Comparison of ENCODE assay signal across 28 cellular contexts in the genomic region with DNA sequence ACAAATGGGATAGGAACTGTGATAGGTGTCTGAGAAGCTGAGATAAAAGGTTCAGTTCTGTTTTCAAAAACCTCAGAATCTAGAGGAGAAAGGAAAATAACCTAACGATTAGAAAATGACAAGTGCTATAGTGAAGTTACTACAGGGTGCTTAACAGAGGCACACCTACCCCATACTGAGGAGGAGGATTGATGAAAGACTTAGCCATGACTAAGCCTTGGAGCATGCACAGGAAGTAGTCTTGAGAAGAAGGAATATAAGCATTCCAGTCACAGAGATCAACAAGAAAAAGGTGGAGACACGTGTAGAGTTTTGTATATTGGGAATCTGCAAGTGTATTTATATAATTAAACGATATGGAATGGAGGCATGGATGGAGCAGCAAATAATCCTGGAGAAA.
DNase-seq lines count a peak whose midpoint lies in the region; ATAC-seq and TF ChIP-seq lines count a peak whose summit lies in the region.
"Had no signal": no experiment of that assay in that cellular context is flagged by ENCODE, and none has a peak within 500 bp of the region (broad histone marks: within the 10 kb centered on the region; RNA-seq: fewer than 3 reads in every experiment).

No MANE protein-coding gene starts in this region.

- H3K9me3 ChIP-seq in transverse colon, result no peaks in the 10 kb centered on the region
- H3K9me3 ChIP-seq: right lobe of liver, testis had no signal

- intact Hi-C loops in transverse colon (cut with DNase I; ENCODE audit: low total_unique reads), result no loop called here

- H3K9me3 Mint-ChIP-seq in activated T-cell treated with anti-CD3 and anti-CD28 coated beads, Interleukin-2, amount 50 U/mL, for 4 hours, result no peaks in the 10 kb centered on the region
- H3K9me3 Mint-ChIP-seq: activated CD8-positive, alpha-beta T cell treated with anti-CD3 and anti-CD28 coated beads for 36 hours; neural crest cell had no signal

- DNase-seq in AG10803 (ENCODE audit: low read depth) (peak; percentile 11), HT1080 (ENCODE audit: low read depth) (peak; percentile 78), brain microvascular endothelial cell (peak; percentile 33), kidney glomerular epithelial cell (lab: John Stamatoyannopoulos, UW) (peak; percentile 4), HK-2 (ENCODE audit: unreplicated experiment) (no peak), transverse colon (no peak)
- DNase-seq in stimulated activated CD4-positive, alpha-beta T cell treated with anti-CD3 and anti-CD28 coated beads, Interleukin-4, amount 100 ng/mL, for 1 hour, result no peak
- DNase-seq in activated T-cell treated with anti-CD3 and anti-CD28 coated beads, Interleukin-2, amount 50 U/mL, for 4 hours, result no peak
- DNase-seq: activated CD4-positive, alpha-beta T cell treated with anti-CD3 and anti-CD28 coated beads for 1 hour; activated CD8-positive, alpha-beta T cell treated with anti-CD3 and anti-CD28 coated beads for 36 hours; activated effector memory CD4-positive, alpha-beta T cell treated with anti-CD3 and anti-CD28 coated beads, Interleukin-2, amount 50 U/mL, for 16 hours; CD8-positive, alpha-beta memory T cell; DMS 273 treated with DMSO at 0.1 percent for 48 hours; effector CD4-positive, alpha-beta T cell; KBM-7; left colon; NCI-H1436; NCI-H446 treated with DMSO at 0.1 percent for 48 hours; right lobe of liver; stimulated activated CD4-positive, alpha-beta T cell treated with anti-CD3 and anti-CD28 coated beads, Interleukin-12 subunit alpha, Interleukin-12 subunit beta, amount 100 ng/mL, for 4 hours; stimulated activated CD4-positive, alpha-beta T cell treated with anti-CD3 and anti-CD28 coated beads, Interleukin-4, amount 100 ng/mL, for 4 hours; stimulated activated naive CD4-positive, alpha-beta T cell treated with Interleukin-2 at 50 U/mL for 16 hours; T-helper 2 cell; testis had no signal

- in situ Hi-C loops in brain microvascular endothelial cell (cut with HindIII; ENCODE audit: low pct_ligation_motif_present, low sequenced_read_pairs) (no loop called here), transverse colon (cut with MboI; ENCODE audit: low pct_ligation_motif_present in 1 of 4, low pct_unique_long_range_greater_than_20kb in 1 of 4, low sequenced_read_pairs in 3 of 4) (no loop called here)

- TF ChIP-seq EP300 in transverse colon (IDR thresholded peaks at IDR 0.05; ENCODE audit: low read depth), result no peak

- ATAC-seq in activated T-cell treated with anti-CD3 and anti-CD28 coated beads, Interleukin-2, amount 50 U/mL, for 4 hours, result no peak
- ATAC-seq: activated CD8-positive, alpha-beta T cell treated with anti-CD3 and anti-CD28 coated beads for 36 hours; left colon; right lobe of liver had no signal

- no peak for TF ChIP-seq POLR2A in transverse colon (IDR thresholded peaks at IDR 0.05)

- peaks cover 3% of the 10 kb centered on the region for H3K27me3 Mint-ChIP-seq in activated T-cell treated with anti-CD3 and anti-CD28 coated beads, Interleukin-2, amount 50 U/mL, for 4 hours (ENCODE audit: low read depth)
- H3K27me3 Mint-ChIP-seq: activated CD8-positive, alpha-beta T cell treated with anti-CD3 and anti-CD28 coated beads for 36 hours; brain; CD8-positive, alpha-beta memory T cell had no signal

- H3K4me1 Mint-ChIP-seq in activated T-cell treated with anti-CD3 and anti-CD28 coated beads, Interleukin-2, amount 50 U/mL, for 4 hours (ENCODE audit: low read depth), result no peaks in the 10 kb centered on the region
- H3K4me1 Mint-ChIP-seq: CD8-positive, alpha-beta memory T cell had no signal

- H3K27ac ChIP-seq in brain microvascular endothelial cell (no peak overlapping the region), transverse colon (no peak overlapping the region)
- H3K27ac ChIP-seq: epithelial cell of prostate, parathyroid adenoma, right lobe of liver, testis had no signal

- TF ChIP-seq CTCF in AG10803 (conservative IDR thresholded peaks at IDR 0.05; ENCODE audit: low read length) (no peak), brain microvascular endothelial cell (IDR thresholded peaks at IDR 0.05; ENCODE audit: low read depth, low read length, missing control alignments) (no peak), transverse colon (IDR thresholded peaks at IDR 0.05) (no peak)

- 62 to 66% methylated on average over 3 of the region's 3 CpGs for WGBS in transverse colon (ENCODE audit: low coverage in 1 of 2), 2 donors

- no peaks in the 10 kb centered on the region for H3K4me1 ChIP-seq in transverse colon
- H3K4me1 ChIP-seq: parathyroid adenoma, right lobe of liver, testis had no signal

- H3K27me3 ChIP-seq in brain microvascular endothelial cell (replicated peaks), result no peaks in the 10 kb centered on the region
- no peaks in the 10 kb centered on the region for H3K27me3 ChIP-seq in transverse colon
- H3K27me3 ChIP-seq: right lobe of liver, testis had no signal

- no peaks in the 10 kb centered on the region for H3K36me3 Mint-ChIP-seq in activated T-cell treated with anti-CD3 and anti-CD28 coated beads, Interleukin-2, amount 50 U/mL, for 4 hours (ENCODE audit: insufficient read depth)
- H3K36me3 Mint-ChIP-seq: brain; CD8-positive, alpha-beta memory T cell had no signal

- H3K4me3 ChIP-seq in AG10803 (ENCODE audit: low read length) (no peak overlapping the region), brain microvascular endothelial cell (ENCODE audit: low read depth, low read length) (no peak overlapping the region), transverse colon (no peak overlapping the region)
- H3K4me3 ChIP-seq: right lobe of liver, testis had no signal

- no peak overlapping the region for H3K4me3 Mint-ChIP-seq in activated T-cell treated with anti-CD3 and anti-CD28 coated beads, Interleukin-2, amount 50 U/mL, for 4 hours
- H3K4me3 Mint-ChIP-seq: activated CD8-positive, alpha-beta T cell treated with anti-CD3 and anti-CD28 coated beads for 36 hours; brain; CD8-positive, alpha-beta memory T cell; neural crest cell had no signal

- no peaks in the 10 kb centered on the region for H3K36me3 ChIP-seq in brain microvascular endothelial cell (replicated peaks)
- no peaks in the 10 kb centered on the region for H3K36me3 ChIP-seq in transverse colon
- H3K36me3 ChIP-seq: right lobe of liver had no signal

Comparison
In these comparisons a context has a peak if more than half of its experiments do, and no peak if none do; other contexts are left out.
1. DNase-seq: peak in AG10803 (single experiment), HT1080 (single experiment), brain microvascular endothelial cell (single experiment) and kidney glomerular epithelial cell (single experiment); none in stimulated activated CD4-positive, alpha-beta T cell treated with anti-CD3 and anti-CD28 coated beads, Interleukin-4, amount 100 ng/mL, for 1 hour (single experiment), activated T-cell treated with anti-CD3 and anti-CD28 coated beads, Interleukin-2, amount 50 U/mL, for 4 hours (single experiment), HK-2 (single experiment) and transverse colon (single experiment).